Comparison of ENCODE assay signal across 1 cellular context in the genomic region with DNA sequence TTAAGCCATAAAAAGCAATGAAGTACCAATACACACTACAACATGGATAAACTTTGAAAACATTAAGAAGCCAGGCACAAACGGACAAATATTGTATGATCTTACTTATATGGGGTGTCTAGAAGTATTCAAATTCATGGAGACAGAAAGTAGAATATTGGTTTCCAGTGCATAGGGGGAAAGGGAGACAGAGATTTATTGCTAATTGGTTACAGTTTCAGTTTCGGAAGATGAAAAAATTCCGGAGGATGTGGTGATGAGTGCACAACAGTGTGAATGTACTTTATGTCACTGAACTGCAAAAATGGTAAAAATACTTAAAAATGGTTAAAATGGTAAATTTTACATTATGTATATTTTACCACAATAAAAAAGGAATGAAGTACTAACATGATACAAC.
TF ChIP-seq lines count a peak whose summit lies in the region.

No MANE protein-coding gene starts in this region.

TF ChIP-seq in GM12878, 131 proteins besides CTCF, POLR2A, EP300 and RAD21 (continued from another document):
- TF ChIP-seq ZBTB40 (IDR thresholded peaks at IDR 0.05; ENCODE audit: borderline replicate concordance): no peak
- no peak for TF ChIP-seq CHD1 (IDR thresholded peaks at IDR 0.05; ENCODE audit: low read depth, low read length)
- no peak for TF ChIP-seq HCFC1 (IDR thresholded peaks at IDR 0.05; ENCODE audit: low read length)
- TF ChIP-seq IKZF1 (conservative IDR thresholded peaks at IDR 0.05): no peak
- TF ChIP-seq RB1 (IDR thresholded peaks at IDR 0.05; ENCODE audit: borderline replicate concordance): no peak
- TF ChIP-seq TCF7 (IDR thresholded peaks at IDR 0.05; ENCODE audit: borderline replicate concordance): no peak
- no peak for TF ChIP-seq ZNF384 (IDR thresholded peaks at IDR 0.05; ENCODE audit: borderline replicate concordance, low read depth, low read length)
- no peak for TF ChIP-seq FOS (IDR thresholded peaks at IDR 0.05; ENCODE audit: borderline replicate concordance, extremely low read depth, insufficient read length)
- no peak for TF ChIP-seq KLF5 (IDR thresholded peaks at IDR 0.05; ENCODE audit: partially characterized antibody)
- TF ChIP-seq, protein P1, sequence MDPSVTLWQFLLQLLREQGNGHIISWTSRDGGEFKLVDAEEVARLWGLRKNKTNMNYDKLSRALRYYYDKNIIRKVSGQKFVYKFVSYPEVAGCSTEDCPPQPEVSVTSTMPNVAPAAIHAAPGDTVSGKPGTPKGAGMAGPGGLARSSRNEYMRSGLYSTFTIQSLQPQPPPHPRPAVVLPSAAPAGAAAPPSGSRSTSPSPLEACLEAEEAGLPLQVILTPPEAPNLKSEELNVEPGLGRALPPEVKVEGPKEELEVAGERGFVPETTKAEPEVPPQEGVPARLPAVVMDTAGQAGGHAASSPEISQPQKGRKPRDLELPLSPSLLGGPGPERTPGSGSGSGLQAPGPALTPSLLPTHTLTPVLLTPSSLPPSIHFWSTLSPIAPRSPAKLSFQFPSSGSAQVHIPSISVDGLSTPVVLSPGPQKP (IDR thresholded peaks at IDR 0.05; ENCODE audit: low read depth, low read length): no peak
- TF ChIP-seq, protein P2, sequence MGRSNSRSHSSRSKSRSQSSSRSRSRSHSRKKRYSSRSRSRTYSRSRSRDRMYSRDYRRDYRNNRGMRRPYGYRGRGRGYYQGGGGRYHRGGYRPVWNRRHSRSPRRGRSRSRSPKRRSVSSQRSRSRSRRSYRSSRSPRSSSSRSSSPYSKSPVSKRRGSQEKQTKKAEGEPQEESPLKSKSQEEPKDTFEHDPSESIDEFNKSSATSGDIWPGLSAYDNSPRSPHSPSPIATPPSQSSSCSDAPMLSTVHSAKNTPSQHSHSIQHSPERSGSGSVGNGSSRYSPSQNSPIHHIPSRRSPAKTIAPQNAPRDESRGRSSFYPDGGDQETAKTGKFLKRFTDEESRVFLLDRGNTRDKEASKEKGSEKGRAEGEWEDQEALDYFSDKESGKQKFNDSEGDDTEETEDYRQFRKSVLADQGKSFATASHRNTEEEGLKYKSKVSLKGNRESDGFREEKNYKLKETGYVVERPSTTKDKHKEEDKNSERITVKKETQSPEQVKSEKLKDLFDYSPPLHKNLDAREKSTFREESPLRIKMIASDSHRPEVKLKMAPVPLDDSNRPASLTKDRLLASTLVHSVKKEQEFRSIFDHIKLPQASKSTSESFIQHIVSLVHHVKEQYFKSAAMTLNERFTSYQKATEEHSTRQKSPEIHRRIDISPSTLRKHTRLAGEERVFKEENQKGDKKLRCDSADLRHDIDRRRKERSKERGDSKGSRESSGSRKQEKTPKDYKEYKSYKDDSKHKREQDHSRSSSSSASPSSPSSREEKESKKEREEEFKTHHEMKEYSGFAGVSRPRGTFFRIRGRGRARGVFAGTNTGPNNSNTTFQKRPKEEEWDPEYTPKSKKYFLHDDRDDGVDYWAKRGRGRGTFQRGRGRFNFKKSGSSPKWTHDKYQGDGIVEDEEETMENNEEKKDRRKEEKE (IDR thresholded peaks at IDR 0.05): no peak
- TF ChIP-seq HDAC6 (IDR thresholded peaks at IDR 0.05; ENCODE audit: unreplicated experiment): no peak
- TF ChIP-seq CHD4 (IDR thresholded peaks at IDR 0.05): no peak
- no peak for TF ChIP-seq MLLT1 (IDR thresholded peaks at IDR 0.05)
- TF ChIP-seq, protein P3, sequence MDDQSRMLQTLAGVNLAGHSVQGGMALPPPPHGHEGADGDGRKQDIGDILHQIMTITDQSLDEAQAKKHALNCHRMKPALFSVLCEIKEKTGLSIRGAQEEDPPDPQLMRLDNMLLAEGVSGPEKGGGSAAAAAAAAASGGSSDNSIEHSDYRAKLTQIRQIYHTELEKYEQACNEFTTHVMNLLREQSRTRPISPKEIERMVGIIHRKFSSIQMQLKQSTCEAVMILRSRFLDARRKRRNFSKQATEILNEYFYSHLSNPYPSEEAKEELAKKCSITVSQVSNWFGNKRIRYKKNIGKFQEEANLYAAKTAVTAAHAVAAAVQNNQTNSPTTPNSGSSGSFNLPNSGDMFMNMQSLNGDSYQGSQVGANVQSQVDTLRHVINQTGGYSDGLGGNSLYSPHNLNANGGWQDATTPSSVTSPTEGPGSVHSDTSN (IDR thresholded peaks at IDR 0.05; ENCODE audit: insufficient replicate concordance, low read depth, low read length): peak; percentile 53
- TF ChIP-seq CBX5 (IDR thresholded peaks at IDR 0.05; ENCODE audit: low read depth): no peak
- TF ChIP-seq SIN3A (IDR thresholded peaks at IDR 0.05; ENCODE audit: low read depth, low read length): no peak
- TF ChIP-seq EZH2 (IDR thresholded peaks at IDR 0.05; ENCODE audit: borderline replicate concordance, control insufficient read depth, low read depth, low read length): no peak
- TF ChIP-seq MTA2 (IDR thresholded peaks at IDR 0.05; ENCODE audit: low read depth): peak; percentile 64
- 0 out of 2 replicates have a peak, but pooled peaks have one; percentile 31 for TF ChIP-seq DPF2 (IDR thresholded peaks at IDR 0.05)
- no peak for TF ChIP-seq ATF3 (IDR thresholded peaks at IDR 0.05; ENCODE audit: borderline replicate concordance, extremely low read depth, low read depth, low read length)
- TF ChIP-seq BCL11A (IDR thresholded peaks at IDR 0.05; ENCODE audit: low read depth, low read length): peak; percentile 59; the same call in 1 of the 2 replicates
- peak; percentile 61 to 64 for TF ChIP-seq IKZF2 (IDR thresholded peaks at IDR 0.05)
- TF ChIP-seq TBL1XR1 (IDR thresholded peaks at IDR 0.05; ENCODE audit: low read depth, low read length): no peak
- TF ChIP-seq, protein P4, sequence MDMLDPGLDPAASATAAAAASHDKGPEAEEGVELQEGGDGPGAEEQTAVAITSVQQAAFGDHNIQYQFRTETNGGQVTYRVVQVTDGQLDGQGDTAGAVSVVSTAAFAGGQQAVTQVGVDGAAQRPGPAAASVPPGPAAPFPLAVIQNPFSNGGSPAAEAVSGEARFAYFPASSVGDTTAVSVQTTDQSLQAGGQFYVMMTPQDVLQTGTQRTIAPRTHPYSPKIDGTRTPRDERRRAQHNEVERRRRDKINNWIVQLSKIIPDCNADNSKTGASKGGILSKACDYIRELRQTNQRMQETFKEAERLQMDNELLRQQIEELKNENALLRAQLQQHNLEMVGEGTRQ (IDR thresholded peaks at IDR 0.05; ENCODE audit: borderline replicate concordance, low read depth, low read length): no peak
- no peak for TF ChIP-seq NFIC (IDR thresholded peaks at IDR 0.05; ENCODE audit: low read depth, low read length)
- no peak for TF ChIP-seq TCF12 (IDR thresholded peaks at IDR 0.05; ENCODE audit: low read depth, low read length)
- TF ChIP-seq ATF7 (IDR thresholded peaks at IDR 0.05; ENCODE audit: low read depth): 0 out of 2 replicates have a peak, but pooled peaks have one; percentile 13
- TF ChIP-seq, protein P5, sequence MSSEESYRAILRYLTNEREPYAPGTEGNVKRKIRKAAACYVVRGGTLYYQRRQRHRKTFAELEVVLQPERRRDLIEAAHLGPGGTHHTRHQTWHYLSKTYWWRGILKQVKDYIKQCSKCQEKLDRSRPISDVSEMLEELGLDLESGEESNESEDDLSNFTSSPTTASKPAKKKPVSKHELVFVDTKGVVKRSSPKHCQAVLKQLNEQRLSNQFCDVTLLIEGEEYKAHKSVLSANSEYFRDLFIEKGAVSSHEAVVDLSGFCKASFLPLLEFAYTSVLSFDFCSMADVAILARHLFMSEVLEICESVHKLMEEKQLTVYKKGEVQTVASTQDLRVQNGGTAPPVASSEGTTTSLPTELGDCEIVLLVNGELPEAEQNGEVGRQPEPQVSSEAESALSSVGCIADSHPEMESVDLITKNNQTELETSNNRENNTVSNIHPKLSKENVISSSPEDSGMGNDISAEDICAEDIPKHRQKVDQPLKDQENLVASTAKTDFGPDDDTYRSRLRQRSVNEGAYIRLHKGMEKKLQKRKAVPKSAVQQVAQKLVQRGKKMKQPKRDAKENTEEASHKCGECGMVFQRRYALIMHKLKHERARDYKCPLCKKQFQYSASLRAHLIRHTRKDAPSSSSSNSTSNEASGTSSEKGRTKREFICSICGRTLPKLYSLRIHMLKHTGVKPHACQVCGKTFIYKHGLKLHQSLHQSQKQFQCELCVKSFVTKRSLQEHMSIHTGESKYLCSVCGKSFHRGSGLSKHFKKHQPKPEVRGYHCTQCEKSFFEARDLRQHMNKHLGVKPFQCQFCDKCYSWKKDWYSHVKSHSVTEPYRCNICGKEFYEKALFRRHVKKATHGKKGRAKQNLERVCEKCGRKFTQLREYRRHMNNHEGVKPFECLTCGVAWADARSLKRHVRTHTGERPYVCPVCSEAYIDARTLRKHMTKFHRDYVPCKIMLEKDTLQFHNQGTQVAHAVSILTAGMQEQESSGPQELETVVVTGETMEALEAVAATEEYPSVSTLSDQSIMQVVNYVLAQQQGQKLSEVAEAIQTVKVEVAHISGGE (CRISPR knock-in tag; IDR thresholded peaks at IDR 0.05): no peak
- no peak for TF ChIP-seq KAT2A (conservative IDR thresholded peaks at IDR 0.05; ENCODE audit: control insufficient read depth, low read depth, low read length)
- no peak for TF ChIP-seq NR2C2 (IDR thresholded peaks at IDR 0.05; ENCODE audit: borderline replicate concordance, control insufficient read depth, insufficient read length, low read depth)
- no peak for TF ChIP-seq FOXK2 (IDR thresholded peaks at IDR 0.05)
